23 cellular contexts compared by ENCODE assay signal in the genomic region with DNA sequence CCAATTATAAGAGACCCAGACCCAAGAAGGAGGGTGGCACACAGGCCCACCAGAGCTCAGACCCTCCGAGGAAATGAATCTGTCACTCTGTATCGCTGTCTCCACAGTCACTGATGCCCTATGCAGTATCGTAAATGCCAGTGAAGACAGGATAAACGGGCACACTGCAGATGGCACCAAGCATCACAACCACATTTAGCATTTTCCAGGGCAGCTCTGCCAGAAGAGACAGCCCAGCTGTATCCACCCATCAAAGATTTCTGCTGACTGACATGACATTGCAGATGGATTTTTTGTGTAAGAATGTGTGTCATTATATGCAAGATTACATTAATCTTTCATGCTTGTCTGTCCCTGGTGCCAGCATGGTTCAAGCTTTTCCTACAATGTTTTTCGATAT.
"Had no signal": no experiment of that assay in that cellular context is flagged by ENCODE, and none has a peak within 500 bp of the region (broad histone marks: within the 10 kb centered on the region; RNA-seq: fewer than 3 reads in every experiment).

No MANE protein-coding gene starts in this region.

- H3K9me3 ChIP-seq: colonic mucosa, esophagus squamous epithelium, gastroesophageal sphincter, mucosa of descending colon, neutrophil, right atrium auricular region, suprapubic skin, tibial artery, upper lobe of right lung had no signal

- H3K27me3 ChIP-seq: colonic mucosa, esophagus squamous epithelium, gastroesophageal sphincter, neutrophil, right atrium auricular region, suprapubic skin, tibial artery, upper lobe of right lung had no signal

- DNase-seq: colonic mucosa; dermis blood vessel endothelial cell; esophagus squamous epithelium; foreskin fibroblast; glutamatergic neuron; islet precursor cell; mammary epithelial cell; mucosa of descending colon; naive B cell; nephron progenitor cell; posterior cingulate gyrus; stimulated activated CD4-positive, alpha-beta T cell treated with anti-CD3 and anti-CD28 coated beads, Interleukin-4, amount 100 ng/mL, for 1 hour; stimulated activated CD8-positive, alpha-beta memory T cell treated with anti-CD3 and anti-CD28 coated beads, Interleukin-4, amount 100 ng/mL, for 48 hours; stimulated activated naive CD8-positive, alpha-beta T cell treated with anti-CD3 and anti-CD28 coated beads, Interleukin-15, Interleukin-2, amounts not matched to agents 100 U/mL and 50 U/mL, for 24 hours; tibial artery; upper lobe of right lung had no signal

- H3K27ac ChIP-seq: colonic mucosa, esophagus squamous epithelium, gastroesophageal sphincter, neutrophil, right atrium auricular region, suprapubic skin, tibial artery, upper lobe of right lung had no signal

- H3K4me1 ChIP-seq: colonic mucosa, esophagus squamous epithelium, gastroesophageal sphincter, right atrium auricular region, suprapubic skin, tibial artery, upper lobe of right lung had no signal

- H3K36me3 ChIP-seq: colonic mucosa, esophagus squamous epithelium, gastroesophageal sphincter, neutrophil, right atrium auricular region, suprapubic skin, tibial artery, upper lobe of right lung had no signal

- H3K4me3 ChIP-seq: colonic mucosa, esophagus squamous epithelium, gastroesophageal sphincter, mucosa of descending colon, right atrium auricular region, smooth muscle cell, suprapubic skin, tibial artery, upper lobe of right lung had no signal

- ATAC-seq: gastroesophageal sphincter; left lobe of liver; mucosa of descending colon; stimulated activated effector memory CD8-positive, alpha-beta T cell treated with anti-CD3 and anti-CD28 coated beads, Interleukin-12 subunit alpha, Interleukin-12 subunit beta, amount 100 ng/mL, for 72 hours; stimulated activated naive CD8-positive, alpha-beta T cell treated with anti-CD3 and anti-CD28 coated beads, Interleukin-15, Interleukin-2, amounts not matched to agents 100 U/mL and 50 U/mL, for 24 hours; upper lobe of right lung had no signal
